ENCODE assay signal across 8 cellular contexts in the genomic region with DNA sequence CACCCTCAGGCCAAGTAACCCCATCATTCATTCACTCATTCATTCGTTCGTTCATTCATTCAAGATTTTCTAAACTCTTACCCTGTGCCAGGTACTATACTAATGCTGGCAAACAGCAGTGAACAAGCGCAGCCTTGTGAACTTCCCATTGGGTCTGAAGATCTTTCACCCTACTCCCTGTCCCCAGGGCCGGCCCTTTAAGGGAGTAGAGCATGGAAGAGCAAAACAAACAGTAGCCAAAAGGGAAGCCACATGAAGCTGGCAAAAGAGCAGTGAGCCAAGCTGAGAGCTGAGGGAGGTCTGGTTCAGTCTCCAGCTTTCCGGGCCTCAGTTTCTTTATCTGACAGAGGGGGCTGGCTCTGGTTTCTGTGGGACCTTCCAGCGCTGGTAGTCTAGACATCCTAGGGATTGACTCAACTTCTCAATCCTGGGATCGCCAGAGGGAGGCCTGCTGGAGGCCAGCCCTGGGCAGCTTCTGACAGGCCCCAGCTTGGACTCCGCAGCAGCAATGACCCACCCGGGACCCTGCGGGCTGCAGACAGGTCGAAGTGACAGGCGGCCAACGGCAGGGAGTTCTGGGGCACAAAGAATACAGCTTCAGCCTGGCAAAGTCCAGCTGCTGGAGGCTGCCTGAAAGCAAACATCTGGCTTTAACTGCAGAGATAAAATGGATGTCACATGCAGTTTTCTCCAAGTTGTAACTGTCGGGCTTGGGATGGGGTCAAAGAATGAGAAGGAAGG. TPM values are rescaled to one million over a fixed set of nuclear protein-coding genes. Genes with fewer than 3 reads are reported as not detected.
DNase-seq lines count a peak whose midpoint lies in the region; ATAC-seq and TF ChIP-seq lines count a peak whose summit lies in the region.

No MANE protein-coding gene starts in this region.

- H3K9ac ChIP-seq in stomach smooth muscle (ENCODE audit: low read length in 2 of 2) = peak overlapping the region; percentile 55 to 59

- H3K4me3 ChIP-seq in brain microvascular endothelial cell (ENCODE audit: low read depth, low read length) (no peak overlapping the region), left lung (no peak overlapping the region), stomach smooth muscle (ENCODE audit: low read length in 2 of 2) (peak overlapping the region; percentile 49 to 69)

- H3K9me3 Mint-ChIP-seq in HFFc6 = no peaks in the 10 kb centered on the region

- H3K9me3 ChIP-seq in left lung (no peaks in the 10 kb centered on the region), stomach smooth muscle (ENCODE audit: control insufficient read depth in 2 of 2, low read length in 2 of 2) (no peaks in the 10 kb centered on the region)

- no peak for DNase-seq in HFFc6
- no peak for DNase-seq in brain microvascular endothelial cell
- no peak for DNase-seq in left lung
- DNase-seq in cortex of kidney (lab: John Stamatoyannopoulos, UW) = no peak
- DNase-seq in islet precursor cell = no peak
- no peak for DNase-seq in left colon

- H3K27ac Mint-ChIP-seq in HFFc6 = peak overlapping the region; percentile 93

- H3K4me3 Mint-ChIP-seq in HFFc6 = peak overlapping the region; percentile 82

- H3K4me1 ChIP-seq in left lung (peaks cover 47 to 99% of the 10 kb centered on the region in 2 donors), stomach smooth muscle (ENCODE audit: control insufficient read depth, insufficient read depth, low read length) (peaks cover 91% of the 10 kb centered on the region)

- H3K36me3 ChIP-seq in brain microvascular endothelial cell (replicated peaks) (peaks cover 27% of the 10 kb centered on the region), left lung (no peaks in the 10 kb centered on the region), stomach smooth muscle (ENCODE audit: control insufficient read depth in 2 of 2, insufficient read depth in 2 of 2, low read length in 2 of 2) (peaks cover 0 to 4% of the 10 kb centered on the region in 2 donors)

- H3K4me1 Mint-ChIP-seq in HFFc6 (ENCODE audit: low read depth) = peaks cover 98% of the 10 kb centered on the region

- intact Hi-C loops in left lung (cut with DNase I) (no loop called here), left colon (cut with DNase I, micrococcal nuclease) (no loop called here)

- H3K36me3 Mint-ChIP-seq in HFFc6 (ENCODE audit: low read depth) = peaks cover 35% of the 10 kb centered on the region

- in situ Hi-C loops in brain microvascular endothelial cell (cut with HindIII; ENCODE audit: low pct_ligation_motif_present, low sequenced_read_pairs) = no loop called here

- H3K27me3 ChIP-seq in brain microvascular endothelial cell (replicated peaks) (no peaks in the 10 kb centered on the region), left lung (no peaks in the 10 kb centered on the region), stomach smooth muscle (ENCODE audit: control insufficient read depth in 1 of 2, insufficient read depth in 2 of 2, low read length in 2 of 2) (no peaks in the 10 kb centered on the region)

- H3K27me3 Mint-ChIP-seq in HFFc6 (ENCODE audit: insufficient read depth) = peaks cover 10% of the 10 kb centered on the region

- ATAC-seq in left lung (peak; percentile 11), GM21717 (IDR thresholded peaks at IDR 0.05; ENCODE audit: unreplicated experiment) (no peak), left colon (no peak)

- TF ChIP-seq CTCF in HFFc6 (IDR thresholded peaks at IDR 0.05) (no peak), brain microvascular endothelial cell (IDR thresholded peaks at IDR 0.05; ENCODE audit: low read depth, low read length, missing control alignments) (no peak), left lung (IDR thresholded peaks at IDR 0.05) (no peak)

- H3K27ac ChIP-seq in brain microvascular endothelial cell = peak overlapping the region; percentile 93
- H3K27ac ChIP-seq in left lung = peak overlapping the region; percentile 70 to 74
- peak overlapping the region; percentile 97 for H3K27ac ChIP-seq in stomach smooth muscle (ENCODE audit: low read length)

RNA-seq across cellular contexts. Expression of gene ACTN1, which starts 27.1 kb away (rescaled TPM):
- total RNA-seq in HFFc6 (2021; fragmentation: NEBNext Ultra II Directional; extraction: Animal tissue kit (Norgen Biotek cat#: 25700)) = 100 to 1,000 TPM; 749 to 847 (median 825) TPM
- total RNA-seq in left lung (100 to 1,000 TPM; 164 to 225 TPM), left colon (100 to 1,000 TPM in 1 of 2 donors, 10 to 100 TPM in 1; 89.9 to 132 TPM)

Comparison
In these comparisons a context has a peak if more than half of its experiments do, and no peak if none do; other contexts are left out.
1. H3K4me3 ChIP-seq: peak in stomach smooth muscle (2 of 2); none in brain microvascular endothelial cell (single experiment) and left lung (0 of 2).
2. Peak in every context shown above with its lines, with median percentiles within 50 percentile points of each other: H3K27ac ChIP-seq.